Comparison of ENCODE assay signal across 14 cellular contexts in genomic region chr12:108297895-108298760, GRCh38. TPM values are rescaled to one million over a fixed set of nuclear protein-coding genes. Genes with fewer than 3 reads are reported as not detected.
A peak's percentile ranks its signal among the peaks of the same experiment; 100 is the strongest.
DNase-seq lines count a peak whose midpoint lies in the region; ATAC-seq and TF ChIP-seq lines count a peak whose summit lies in the region.
"Had no signal": no experiment of that assay in that cellular context is flagged by ENCODE, and none has a peak within 500 bp of the region (broad histone marks: within the 10 kb centered on the region; RNA-seq: fewer than 3 reads in every experiment).

No MANE protein-coding gene starts in this region.

- BruUV-seq in PC-9 (replicated peaks; lab: Mats Ljungman, UMichigan): no TSS peak

- no peaks in the 10 kb centered on the region for H3K27me3 ChIP-seq in upper lobe of right lung
- H3K27me3 ChIP-seq in PC-9 (ENCODE audit: insufficient read depth, low read depth): peaks cover 46% of the 10 kb centered on the region

- no peaks in the 10 kb centered on the region for H4K20me1 ChIP-seq in PC-9 (ENCODE audit: insufficient read depth)

- H3F3A ChIP-seq in PC-9 (ENCODE audit: insufficient read depth, low read depth): no peaks in the 10 kb centered on the region

- no peaks in the 10 kb centered on the region for H3K9me2 ChIP-seq in PC-9 (ENCODE audit: insufficient read depth)

- H3K9me3 ChIP-seq in T-helper 17 cell (ENCODE audit: control insufficient read depth, low read length, poor library complexity, severe bottlenecking): no peaks in the 10 kb centered on the region
- no peaks in the 10 kb centered on the region for H3K9me3 ChIP-seq in upper lobe of right lung
- no peaks in the 10 kb centered on the region for H3K9me3 ChIP-seq in PC-9 (ENCODE audit: insufficient read depth, low read depth)

- peak; percentile 72 for ATAC-seq in GM21723 (IDR thresholded peaks at IDR 0.05; ENCODE audit: unreplicated experiment)
- ATAC-seq in T-helper 17 cell: no peak
- peak; percentile 5 for ATAC-seq in upper lobe of right lung
- no peak for ATAC-seq in HG02970 (IDR thresholded peaks at IDR 0.05; ENCODE audit: low FRiP score, unreplicated experiment)
- ATAC-seq: naive thymus-derived CD8-positive, alpha-beta T cell had no signal

- H3K4me3 ChIP-seq in upper lobe of right lung (no peak overlapping the region), PC-9 (no peak overlapping the region)

- intact Hi-C loops in upper lobe of right lung (cut with DNase I) (no loop called here), PC-9 (cut with micrococcal nuclease; ENCODE audit: unreplicated experiment) (no loop called here)

- no peak overlapping the region for H2AFZ ChIP-seq in PC-9

- H3K4me1 ChIP-seq in upper lobe of right lung (peaks cover 57% of the 10 kb centered on the region), PC-9 (replicated peaks; ENCODE audit: insufficient read depth) (no peaks in the 10 kb centered on the region)

- no peak overlapping the region for H3K4me3 Mint-ChIP-seq in T-helper 17 cell
- H3K4me3 Mint-ChIP-seq: naive thymus-derived CD8-positive, alpha-beta T cell had no signal

- TF ChIP-seq CTCF in upper lobe of right lung (IDR thresholded peaks at IDR 0.05) (no peak), PC-9 (conservative IDR thresholded peaks at IDR 0.05) (no peak)

- no peak overlapping the region for H3K27ac ChIP-seq in upper lobe of right lung
- no peak overlapping the region for H3K27ac ChIP-seq in PC-9

- H3K4me1 Mint-ChIP-seq in T-helper 17 cell: peaks cover 5% of the 10 kb centered on the region

- POLR2A ChIA-PET in PC-9 (lab: Charles Lee; ENCODE audit: unreplicated experiment): no interaction called here

- no peaks in the 10 kb centered on the region for H3K36me3 Mint-ChIP-seq in T-helper 17 cell (ENCODE audit: low read depth)
- H3K36me3 Mint-ChIP-seq: naive thymus-derived CD8-positive, alpha-beta T cell had no signal

- DNase-seq in activated effector memory CD4-positive, alpha-beta T cell treated with anti-CD3 and anti-CD28 coated beads, Interleukin-2, amount 50 U/mL, for 16 hours: peak; percentile 9
- DNase-seq in activated effector memory CD4-positive, alpha-beta T cell treated with Interleukin-2 at 50 U/mL for 16 hours: no peak
- DNase-seq in T-helper 17 cell (no peak), upper lobe of right lung (no peak), NCI-H146 treated with DMSO at 0.1 percent for 48 hours (lab: John Stamatoyannopoulos, UW; ENCODE audit: unreplicated experiment) (no peak), PC-9 (no peak)
- DNase-seq: activated T-cell treated with anti-CD3 and anti-CD28 coated beads, Interleukin-2, amount 50 U/mL, for 48 hours; naive thymus-derived CD8-positive, alpha-beta T cell; Right ventricle myocardium superior had no signal

- H3K79me2 ChIP-seq in PC-9 (ENCODE audit: low read depth): no peaks in the 10 kb centered on the region

- H3K36me3 ChIP-seq in upper lobe of right lung (peaks cover 2% of the 10 kb centered on the region), PC-9 (ENCODE audit: low read depth) (no peaks in the 10 kb centered on the region)

- no peak overlapping the region for H3K4me2 ChIP-seq in PC-9

- H3K27ac Mint-ChIP-seq in T-helper 17 cell: peak overlapping the region; percentile 51

- CTCF ChIA-PET in PC-9 (lab: Charles Lee): interaction anchor here (0.6 kb wide), 1 partner anchor 690 kb away, joined by 3 read pairs; no protein-coding TSS in a partner anchor

- H3K27me3 Mint-ChIP-seq in T-helper 17 cell: peaks cover 14% of the 10 kb centered on the region

RNA-seq across cellular contexts. Expression of gene CMKLR1, which starts 41.0 kb away (rescaled TPM):
- total RNA-seq in T-helper 17 cell (under 1 TPM in 1 of 2 donors, not detected in 1; 0.22 TPM), upper lobe of right lung (29.1 TPM), PC-9 (2021) (not detected in 2 replicates)
- total RNA-seq: bronchial epithelial cell, fibroblast of lung, NCI-H460 had no signal

Comparison
In these comparisons a context has a peak if more than half of its experiments do, and no peak if none do; other contexts are left out.
1. ATAC-seq: peak in GM21723 (single experiment) and upper lobe of right lung (single experiment); none in T-helper 17 cell (single experiment) and HG02970 (single experiment).
2. RNA of gene CMKLR1, which starts 41.0 kb away (total RNA-seq): 29.1 TPM in upper lobe of right lung (single experiment); 0.22 TPM in T-helper 17 cell and not detected in PC-9; every median in the first group is over 10 times any median in the second.